In the genomic region with DNA sequence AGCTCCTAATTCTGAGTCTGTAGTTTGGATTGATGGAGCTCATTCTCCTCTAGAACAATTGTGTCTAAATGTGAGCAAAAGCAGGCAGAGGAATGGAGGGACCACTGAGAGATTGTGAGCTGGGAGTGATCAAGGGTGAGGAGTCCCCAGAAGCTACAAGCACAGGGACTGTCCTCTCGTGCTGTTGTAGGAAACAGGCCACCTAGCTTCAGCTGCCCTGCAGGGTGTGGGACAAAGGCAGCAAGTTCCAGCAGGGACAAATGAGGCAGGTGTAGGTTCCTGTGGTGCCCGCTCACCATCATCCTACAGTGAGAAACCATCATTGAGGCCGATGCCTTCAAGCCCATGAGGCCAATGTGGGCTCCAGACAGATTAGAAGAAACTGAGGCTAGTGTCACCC, we compare ENCODE assay signal across 18 cellular contexts.
"Had no signal": no experiment of that assay in that cellular context is flagged by ENCODE, and none has a peak within 500 bp of the region (broad histone marks: within the 10 kb centered on the region; RNA-seq: fewer than 3 reads in every experiment).

No MANE protein-coding gene starts in this region.

- H3K4me3 Mint-ChIP-seq: nephron, type B pancreatic cell had no signal

- H3K9me3 ChIP-seq: body of pancreas, pancreas, psoas muscle, right atrium auricular region, thoracic aorta, vagina had no signal

- H3K9me3 Mint-ChIP-seq: nephron had no signal

- DNase-seq: activated CD4-positive, alpha-beta T cell treated with anti-CD3 and anti-CD28 coated beads for 48 hours; anterior cingulate cortex; body of pancreas; effector CD4-positive, alpha-beta T cell; foreskin keratinocyte; left ventricle myocardium superior; mammary epithelial cell; midbrain; psoas muscle; stimulated activated CD4-positive, alpha-beta T cell treated with anti-CD3 and anti-CD28 coated beads, Interleukin-4, amount 100 ng/mL, for 24 hours; stimulated activated naive CD4-positive, alpha-beta T cell treated with Interleukin-2 at 50 U/mL for 16 hours had no signal

- H3K4me3 ChIP-seq: body of pancreas, hepatocyte, pancreas, psoas muscle, right atrium auricular region, thoracic aorta, vagina had no signal

- H3K27me3 Mint-ChIP-seq: type B pancreatic cell had no signal

- H3K4me1 ChIP-seq: body of pancreas, pancreas, psoas muscle, right atrium auricular region, vagina had no signal

- ATAC-seq: body of pancreas, foreskin keratinocyte, left ventricle myocardium superior, pancreas, psoas muscle had no signal

- FAIRE-seq: pancreas had no signal

- H3K4me1 Mint-ChIP-seq: nephron had no signal

- H3K27me3 ChIP-seq: body of pancreas, hepatocyte, pancreas, right atrium auricular region, vagina had no signal

- H3K27ac Mint-ChIP-seq: type B pancreatic cell had no signal

- H3K36me3 ChIP-seq: pancreas, right atrium auricular region, thoracic aorta, vagina had no signal

- H3K27ac ChIP-seq: body of pancreas, foreskin keratinocyte, hepatocyte, pancreas, psoas muscle, right atrium auricular region, thoracic aorta, vagina had no signal

- H3K36me3 Mint-ChIP-seq: type B pancreatic cell had no signal
